In genomic region chr12:11731042-11731357, GRCh38 we compare ENCODE assay signal across 9 cellular contexts.
DNase-seq lines count a peak whose midpoint lies in the region; FAIRE-seq and TF ChIP-seq lines count a peak whose summit lies in the region.
"Had no signal": no experiment of that assay in that cellular context is flagged by ENCODE, and none has a peak within 500 bp of the region (broad histone marks: within the 10 kb centered on the region; RNA-seq: fewer than 3 reads in every experiment).

No MANE protein-coding gene starts in this region.

- H3K9me3 ChIP-seq in keratinocyte (ENCODE audit: control insufficient read depth, low read depth, low read length) (no peaks in the 10 kb centered on the region), stomach smooth muscle (ENCODE audit: control insufficient read depth in 2 of 2, low read length in 2 of 2) (no peaks in the 10 kb centered on the region)

- peaks cover 32% of the 10 kb centered on the region for H3K79me2 ChIP-seq in keratinocyte (ENCODE audit: control insufficient read depth, insufficient read depth, low read length)

- H3K36me3 ChIP-seq in keratinocyte (ENCODE audit: control insufficient read depth in 2 of 2, extremely low read depth in 1 of 2, insufficient read depth in 2 of 2, low read length in 2 of 2) (peaks cover 0 to 3% of the 10 kb centered on the region in 2 experiments), stomach smooth muscle (ENCODE audit: control insufficient read depth in 2 of 2, insufficient read depth in 2 of 2, low read length in 2 of 2) (no peaks in the 10 kb centered on the region)

- no peaks in the 10 kb centered on the region for H3K9me1 ChIP-seq in keratinocyte (ENCODE audit: control insufficient read depth, extremely low read depth, insufficient read depth, low read length)

- peak; percentile 34 for DNase-seq in NCI-H510A treated with DMSO at 0.1 percent for 48 hours (lab: John Stamatoyannopoulos, UW)
- no peak for DNase-seq in NCI-H510A (lab: John Stamatoyannopoulos, UW)
- DNase-seq in keratinocyte (ENCODE audit: low read depth, low spot score), result no peak
- DNase-seq in LoVo (ENCODE audit: low spot score), result no peak
- no peak for DNase-seq in dedifferentiated amniotic fluid mesenchymal stem cell (ENCODE audit: extremely low spot score)
- DNase-seq in SK-N-DZ (ENCODE audit: low spot score), result no peak
- DNase-seq: OCI-M1 had no signal

- peak overlapping the region; percentile 22 for H3K9ac ChIP-seq in keratinocyte (ENCODE audit: control insufficient read depth, extremely low read depth, insufficient read depth, low read length)
- no peak overlapping the region for H3K9ac ChIP-seq in stomach smooth muscle (ENCODE audit: low read length in 2 of 2)

- H3K4me1 ChIP-seq in keratinocyte (ENCODE audit: control insufficient read depth, extremely low read depth, insufficient read depth, low read length) (peaks cover 43% of the 10 kb centered on the region), stomach smooth muscle (ENCODE audit: control insufficient read depth, insufficient read depth, low read length) (peaks cover 21% of the 10 kb centered on the region)

- TF ChIP-seq CTCF in VCaP (conservative IDR thresholded peaks at IDR 0.05), result no peak
- no peak for TF ChIP-seq CTCF in keratinocyte (optimal IDR thresholded peaks at IDR 0.05 in 1 of 3, IDR thresholded peaks at IDR 0.05 in 1 of 3, conservative IDR thresholded peaks at IDR 0.05 in 1 of 3; ENCODE audit: extremely low read depth in 1 of 3, insufficient read depth in 2 of 3, low read length in 3 of 3)

- H4K20me1 ChIP-seq in keratinocyte (ENCODE audit: control insufficient read depth, extremely low read depth, insufficient read depth, low read length), result no peaks in the 10 kb centered on the region

- H3K4me2 ChIP-seq in keratinocyte (ENCODE audit: control insufficient read depth, extremely low read depth, insufficient read depth, low read depth, low read length), result peak overlapping the region; percentile 33

- no peak for FAIRE-seq in keratinocyte (lab: Jason Lieb, UNC)

- H3K4me3 ChIP-seq in keratinocyte (ENCODE audit: control insufficient read depth in 2 of 3, extremely low read depth in 1 of 3, insufficient read depth in 2 of 3, low read depth in 1 of 3, low read length in 3 of 3) (peak overlapping the region in 1 of 3 experiments; percentile 18), stomach smooth muscle (ENCODE audit: low read length in 2 of 2) (no peak overlapping the region)

- H2AFZ ChIP-seq in keratinocyte (ENCODE audit: control insufficient read depth, low read length), result no peak overlapping the region

- H3K27ac ChIP-seq in VCaP, result peak overlapping the region; percentile 86
- peak overlapping the region; percentile 79 for H3K27ac ChIP-seq in keratinocyte (ENCODE audit: control insufficient read depth, insufficient read depth, low read length)
- H3K27ac ChIP-seq in stomach smooth muscle (ENCODE audit: low read length), result peak overlapping the region; percentile 46

- H3K27me3 ChIP-seq in keratinocyte (ENCODE audit: control insufficient read depth, extremely low read depth, insufficient read depth, low read length), result no peaks in the 10 kb centered on the region
- no peaks in the 10 kb centered on the region for H3K27me3 ChIP-seq in stomach smooth muscle (ENCODE audit: control insufficient read depth in 1 of 2, insufficient read depth in 2 of 2, low read length in 2 of 2)

- dilution Hi-C loops in keratinocyte (cut with MboI; ENCODE audit: extremely low pct_ligation_motif_present, low sequenced_read_pairs), result no loop called here
